ENCODE assay signal across 31 cellular contexts in the genomic region with DNA sequence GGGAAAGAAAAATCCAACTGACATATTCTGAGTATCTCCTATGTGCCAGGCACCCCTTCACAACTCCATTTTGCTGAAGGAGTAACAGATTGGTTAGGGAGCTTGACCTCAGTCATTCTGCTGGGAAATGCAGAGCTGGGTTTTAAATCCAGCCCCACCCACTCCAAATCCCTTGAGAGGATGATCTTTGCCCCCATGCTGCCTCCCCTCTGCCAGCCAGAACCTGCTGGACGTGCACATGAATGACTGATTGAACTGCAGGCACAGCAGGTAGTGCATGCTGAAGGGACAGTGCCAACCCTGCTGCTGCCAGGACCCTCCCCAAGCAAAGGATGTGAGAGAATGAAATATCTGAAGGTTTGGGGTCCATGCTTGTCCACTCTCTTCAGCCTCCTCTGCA.
"Had no signal": no experiment of that assay in that cellular context is flagged by ENCODE, and none has a peak within 500 bp of the region (broad histone marks: within the 10 kb centered on the region; RNA-seq: fewer than 3 reads in every experiment).

No MANE protein-coding gene starts in this region.

- H3K27me3 ChIP-seq: adrenal gland, body of pancreas, cardiac muscle cell, colonic mucosa had no signal

- ATAC-seq: activated CD8-positive, alpha-beta T cell treated with anti-CD3 and anti-CD28 coated beads for 36 hours; activated naive CD8-positive, alpha-beta T cell treated with anti-CD3 and anti-CD28 coated beads, Interleukin-2, amount 50 U/mL, for 24 hours; activated T-cell treated with anti-CD3 and anti-CD28 coated beads, Interleukin-2, amount 50 U/mL, for 4 hours; body of pancreas; gastroesophageal sphincter; heart right ventricle; T-helper 17 cell; WTC11 had no signal

- DNase-seq: activated CD4-positive, alpha-beta T cell treated with anti-CD3 and anti-CD28 coated beads for 1 hour; activated CD4-positive, alpha-beta T cell treated with anti-CD3 and anti-CD28 coated beads for 4 hours; activated CD4-positive, alpha-beta T cell treated with anti-CD3 and anti-CD28 coated beads, Interleukin-2, amount 10 ng/mL, durations not matched to agents 7 days and 5 days; activated CD4-positive, alpha-beta T cell treated with anti-CD3 and anti-CD28 coated beads, Interleukin-2, amount 50 U/mL, for 4 hours; activated CD8-positive, alpha-beta memory T cell treated with anti-CD3 and anti-CD28 coated beads for 24 hours; activated CD8-positive, alpha-beta T cell treated with anti-CD3 and anti-CD28 coated beads for 36 hours; activated effector memory CD4-positive, alpha-beta T cell treated with anti-CD3 and anti-CD28 coated beads, Interleukin-2, amount 50 U/mL, for 16 hours; activated naive CD4-positive, alpha-beta T cell treated with anti-CD3 and anti-CD28 coated beads for 36 hours; activated naive CD8-positive, alpha-beta T cell treated with anti-CD3 and anti-CD28 coated beads for 36 hours; activated naive CD8-positive, alpha-beta T cell treated with anti-CD3 and anti-CD28 coated beads, Interleukin-2, amount 50 U/mL, for 24 hours; activated T-cell treated with anti-CD3 and anti-CD28 coated beads, Interleukin-2, amount 50 U/mL, for 4 hours; adrenal gland; amygdala; aorta; body of pancreas; central memory CD4-positive, alpha-beta T cell; colonic mucosa; effector CD8-positive, alpha-beta T cell; esophagus squamous epithelium; foreskin melanocyte; heart right ventricle; T-helper 1 cell; T-helper 17 cell; T1000 had no signal

- H3K4me1 ChIP-seq: breast epithelium, colonic mucosa, esophagus squamous epithelium had no signal

- H3K27ac ChIP-seq: adrenal gland, body of pancreas, breast epithelium, cardiac muscle cell, colonic mucosa, epithelial cell of prostate, esophagus squamous epithelium, gastroesophageal sphincter, heart right ventricle had no signal

- H3K4me3 ChIP-seq: adrenal gland, body of pancreas, breast epithelium, cardiac muscle cell, colonic mucosa, esophagus squamous epithelium, gastroesophageal sphincter, heart right ventricle had no signal

- H3K9me3 ChIP-seq: adrenal gland, body of pancreas, breast epithelium, colonic mucosa, esophagus squamous epithelium, gastroesophageal sphincter, heart right ventricle had no signal

- H3K36me3 ChIP-seq: adrenal gland, breast epithelium, cardiac muscle cell, colonic mucosa, esophagus squamous epithelium, gastroesophageal sphincter, heart right ventricle had no signal

- FAIRE-seq: endometrium, endothelial cell of umbilical vein had no signal
